Comparison of ENCODE assay signal across 13 cellular contexts in the genomic region with DNA sequence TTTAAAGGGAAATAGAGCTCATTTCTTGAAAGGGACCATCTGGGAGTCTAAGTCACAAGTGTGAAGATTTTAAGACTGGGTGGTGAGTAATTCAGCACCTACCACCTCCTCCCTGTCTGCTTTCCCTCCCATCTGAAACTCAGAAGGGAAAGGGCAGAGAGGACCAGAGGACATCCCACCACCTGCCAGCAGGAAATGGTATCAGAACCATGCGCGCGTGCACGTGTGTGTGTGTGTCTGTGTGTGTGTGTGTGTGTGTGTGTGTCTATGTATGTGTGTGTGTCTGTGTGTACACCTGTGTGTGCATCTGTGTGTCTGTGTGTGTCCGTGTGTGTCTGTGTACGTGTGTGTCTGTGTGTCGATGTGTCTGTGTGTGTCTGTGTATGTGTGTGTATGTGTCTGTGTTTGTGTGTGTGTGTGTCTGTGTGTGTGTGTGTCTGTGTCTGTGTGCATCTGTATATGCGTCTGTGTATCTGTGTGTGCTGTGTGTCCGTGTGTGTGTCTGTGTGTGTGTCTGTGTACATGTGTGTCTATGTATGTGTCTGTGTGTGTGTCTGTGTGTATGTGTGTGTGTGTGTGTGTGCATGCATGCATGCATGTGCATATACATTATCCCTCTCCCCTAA.
DNase-seq lines count a peak whose midpoint lies in the region; ATAC-seq and TF ChIP-seq lines count a peak whose summit lies in the region.
"Had no signal": no experiment of that assay in that cellular context is flagged by ENCODE, and none has a peak within 500 bp of the region (broad histone marks: within the 10 kb centered on the region; RNA-seq: fewer than 3 reads in every experiment).

No MANE protein-coding gene starts in this region.

- H3K4me3 Mint-ChIP-seq in activated T-helper 17 cell treated with anti-CD3 and anti-CD28 coated beads, Interleukin-2, amount 50 U/mL, for 72 hours, result peak overlapping the region; percentile 74
- no peak overlapping the region for H3K4me3 Mint-ChIP-seq in nephron progenitor cell

- intact Hi-C loops in spleen (cut with DNase I; ENCODE audit: low total_unique reads), result no loop called here

- peak overlapping the region; percentile 69 for H3K27ac Mint-ChIP-seq in activated T-helper 17 cell treated with anti-CD3 and anti-CD28 coated beads, Interleukin-2, amount 50 U/mL, for 72 hours
- H3K27ac Mint-ChIP-seq in nephron progenitor cell, result no peak overlapping the region
- H3K27ac Mint-ChIP-seq: progenitor cell of endocrine pancreas had no signal

- TF ChIP-seq CTCF in spleen (IDR thresholded peaks at IDR 0.05 in 8 of 11, conservative IDR thresholded peaks at IDR 0.05 in 3 of 11), result no peak
- no peak for TF ChIP-seq CTCF in upper lobe of left lung (IDR thresholded peaks at IDR 0.05)
- TF ChIP-seq CTCF in nephron progenitor cell (IDR thresholded peaks at IDR 0.05), result no peak
- TF ChIP-seq CTCF in suprapubic skin (IDR thresholded peaks at IDR 0.05), result no peak

- H3K9me3 Mint-ChIP-seq in activated T-helper 17 cell treated with anti-CD3 and anti-CD28 coated beads, Interleukin-2, amount 50 U/mL, for 72 hours, result no peaks in the 10 kb centered on the region
- H3K9me3 Mint-ChIP-seq in nephron progenitor cell, result no peaks in the 10 kb centered on the region

- no peaks in the 10 kb centered on the region for H3K27me3 Mint-ChIP-seq in activated T-helper 17 cell treated with anti-CD3 and anti-CD28 coated beads, Interleukin-2, amount 50 U/mL, for 72 hours
- H3K27me3 Mint-ChIP-seq in nephron progenitor cell (ENCODE audit: low read depth, poor library complexity), result no peaks in the 10 kb centered on the region

- H3K36me3 Mint-ChIP-seq in activated T-helper 17 cell treated with anti-CD3 and anti-CD28 coated beads, Interleukin-2, amount 50 U/mL, for 72 hours (ENCODE audit: low read depth), result no peaks in the 10 kb centered on the region
- no peaks in the 10 kb centered on the region for H3K36me3 Mint-ChIP-seq in nephron progenitor cell (ENCODE audit: low read depth)

- TF ChIP-seq POLR2A in spleen (IDR thresholded peaks at IDR 0.05), result no peak
- no peak for TF ChIP-seq POLR2A in upper lobe of left lung (IDR thresholded peaks at IDR 0.05)
- TF ChIP-seq POLR2A in suprapubic skin (IDR thresholded peaks at IDR 0.05), result no peak

- H3K27me3 ChIP-seq in spleen (replicated peaks in 1 of 7) (no peaks in the 10 kb centered on the region), upper lobe of left lung (no peaks in the 10 kb centered on the region), suprapubic skin (no peaks in the 10 kb centered on the region)

- ATAC-seq in GM18502 (IDR thresholded peaks at IDR 0.05; ENCODE audit: poor library complexity, unreplicated experiment) (peak; percentile 66), HG02973 (IDR thresholded peaks at IDR 0.05; ENCODE audit: unreplicated experiment) (peak; percentile 65), upper lobe of left lung (ENCODE audit: low FRiP score in 2 of 2) (no peak), HG03025 (IDR thresholded peaks at IDR 0.05; ENCODE audit: low FRiP score, unreplicated experiment) (no peak)
- ATAC-seq in activated T-helper 17 cell treated with anti-CD3 and anti-CD28 coated beads, Interleukin-2, amount 50 U/mL, for 72 hours (replicated peaks), result peak; percentile 98

- DNase-seq in spleen (peak; percentile 75), upper lobe of left lung (no peak), nephron progenitor cell (no peak), suprapubic skin (ENCODE audit: low spot score in 2 of 2) (no peak)
- DNase-seq: Calu3, HCEC 1CT, kidney glomerular epithelial cell, NCI-H146 had no signal

- no peak overlapping the region for H3K4me3 ChIP-seq in spleen
- no peak overlapping the region for H3K4me3 ChIP-seq in upper lobe of left lung
- no peak overlapping the region for H3K4me3 ChIP-seq in suprapubic skin

- H3K4me1 ChIP-seq in spleen (peaks cover 0 to 56% (median 20%) of the 10 kb centered on the region in 6 donors), upper lobe of left lung (peaks cover 13 to 30% (median 21%) of the 10 kb centered on the region in 4 donors), suprapubic skin (peaks cover 31% of the 10 kb centered on the region)

- peak overlapping the region in 2 of 8 donors; percentile 21 to 24 for H3K27ac ChIP-seq in spleen
- no peak overlapping the region for H3K27ac ChIP-seq in upper lobe of left lung
- H3K27ac ChIP-seq in suprapubic skin, result no peak overlapping the region

- WGBS in spleen, 5 donors, result 53 to 86% (median 79%) methylated on average over 9 of the region's 9 CpGs
- WGBS in upper lobe of left lung, 2 donors, result 81 to 84% methylated on average over 9 of the region's 9 CpGs
- WGBS in suprapubic skin, result 86% methylated on average over 9 of the region's 9 CpGs

- H3K9me3 ChIP-seq in spleen (no peaks in the 10 kb centered on the region), upper lobe of left lung (no peaks in the 10 kb centered on the region), suprapubic skin (no peaks in the 10 kb centered on the region)

- H3K36me3 ChIP-seq in spleen (no peaks in the 10 kb centered on the region), upper lobe of left lung (no peaks in the 10 kb centered on the region), suprapubic skin (no peaks in the 10 kb centered on the region)

- TF ChIP-seq EP300 in upper lobe of left lung (IDR thresholded peaks at IDR 0.05) (no peak), suprapubic skin (IDR thresholded peaks at IDR 0.05) (no peak)

- peaks cover 29% of the 10 kb centered on the region for H3K4me1 Mint-ChIP-seq in activated T-helper 17 cell treated with anti-CD3 and anti-CD28 coated beads, Interleukin-2, amount 50 U/mL, for 72 hours
- peaks cover 34% of the 10 kb centered on the region for H3K4me1 Mint-ChIP-seq in nephron progenitor cell

Comparison
In these comparisons a context has a peak if more than half of its experiments do, and no peak if none do; other contexts are left out.
1. ATAC-seq: peak in GM18502 (single experiment), HG02973 (single experiment) and activated T-helper 17 cell treated with anti-CD3 and anti-CD28 coated beads, Interleukin-2, amount 50 U/mL, for 72 hours (single experiment); none in upper lobe of left lung (0 of 2) and HG03025 (single experiment).